In the genomic region with DNA sequence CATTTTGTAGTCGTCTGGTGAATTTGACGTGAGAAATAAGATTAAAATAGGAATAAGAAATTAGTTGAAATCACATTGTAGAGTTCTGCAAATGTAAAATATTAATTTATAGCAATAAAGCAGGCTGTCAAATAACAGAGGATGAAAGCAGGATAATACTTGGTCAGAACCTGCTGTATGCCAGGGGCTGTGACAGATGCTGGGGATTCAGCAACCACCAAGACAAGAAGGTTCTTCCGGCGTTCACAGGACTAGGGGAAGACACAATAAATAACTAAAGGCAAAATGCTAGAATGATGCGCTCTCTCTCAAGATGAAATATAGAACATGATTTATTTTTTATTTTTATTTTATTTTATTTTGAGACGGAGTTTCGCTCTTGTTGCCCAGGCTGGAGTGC, we compare ENCODE assay signal across 8 cellular contexts. TPM values are rescaled to one million over a fixed set of nuclear protein-coding genes. Genes with fewer than 3 reads are reported as not detected.
DNase-seq lines count a peak whose midpoint lies in the region; ATAC-seq and TF ChIP-seq lines count a peak whose summit lies in the region.

No MANE protein-coding gene starts in this region.

- H3K27me3 ChIP-seq in kidney epithelial cell (ENCODE audit: control insufficient read depth, insufficient read depth, low read length): no peaks in the 10 kb centered on the region

- H3K27ac Mint-ChIP-seq in activated naive CD4-positive, alpha-beta T cell treated with anti-CD3 and anti-CD28 coated beads for 36 hours: peak overlapping the region; percentile 95
- peak overlapping the region; percentile 92 to 94 for H3K27ac Mint-ChIP-seq in activated naive CD4-positive, alpha-beta T cell treated with anti-CD3 and anti-CD28 coated beads, Interleukin-2, amount 50 U/mL, for 72 hours
- no peak overlapping the region for H3K27ac Mint-ChIP-seq in type B pancreatic cell

- H3K27me3 Mint-ChIP-seq in activated naive CD4-positive, alpha-beta T cell treated with anti-CD3 and anti-CD28 coated beads for 36 hours (ENCODE audit: low read depth): no peaks in the 10 kb centered on the region
- peaks cover 6% of the 10 kb centered on the region for H3K27me3 Mint-ChIP-seq in type B pancreatic cell

- H3K4me3 Mint-ChIP-seq in activated naive CD4-positive, alpha-beta T cell treated with anti-CD3 and anti-CD28 coated beads for 36 hours: peak overlapping the region; percentile 90
- peak overlapping the region; percentile 31 for H3K4me3 Mint-ChIP-seq in type B pancreatic cell

- H3K36me3 ChIP-seq in kidney epithelial cell (ENCODE audit: control insufficient read depth, insufficient read depth, low read length): no peaks in the 10 kb centered on the region

- CTCF ChIA-PET in activated naive CD4-positive, alpha-beta T cell treated with anti-CD3 and anti-CD28 coated beads for 36 hours (lab: Charles Lee): no interaction called here

- no peaks in the 10 kb centered on the region for H3K9me3 Mint-ChIP-seq in activated naive CD4-positive, alpha-beta T cell treated with anti-CD3 and anti-CD28 coated beads for 36 hours
- no peaks in the 10 kb centered on the region for H3K9me3 Mint-ChIP-seq in activated naive CD4-positive, alpha-beta T cell treated with anti-CD3 and anti-CD28 coated beads, Interleukin-2, amount 50 U/mL, for 72 hours
- H3K9me3 Mint-ChIP-seq in type B pancreatic cell: peaks cover 4% of the 10 kb centered on the region

- H3K4me3 ChIP-seq in kidney epithelial cell (ENCODE audit: low read depth, low read length): peak overlapping the region; percentile 49

- intact Hi-C loops in activated naive CD4-positive, alpha-beta T cell treated with anti-CD3 and anti-CD28 coated beads for 36 hours (cut with micrococcal nuclease): no loop called here

- no peak for ATAC-seq in activated naive CD4-positive, alpha-beta T cell treated with anti-CD3 and anti-CD28 coated beads, Interleukin-2, amount 50 U/mL, for 72 hours
- no peak for ATAC-seq in GM18858 (IDR thresholded peaks at IDR 0.05; ENCODE audit: unreplicated experiment)

- peaks cover 36% of the 10 kb centered on the region for H3K4me1 Mint-ChIP-seq in activated naive CD4-positive, alpha-beta T cell treated with anti-CD3 and anti-CD28 coated beads for 36 hours (ENCODE audit: low read depth)
- no peaks in the 10 kb centered on the region for H3K4me1 Mint-ChIP-seq in type B pancreatic cell (ENCODE audit: unreplicated experiment)

- H3K36me3 Mint-ChIP-seq in activated naive CD4-positive, alpha-beta T cell treated with anti-CD3 and anti-CD28 coated beads for 36 hours (ENCODE audit: low read depth): no peaks in the 10 kb centered on the region
- H3K36me3 Mint-ChIP-seq in activated naive CD4-positive, alpha-beta T cell treated with anti-CD3 and anti-CD28 coated beads, Interleukin-2, amount 50 U/mL, for 72 hours: peaks cover 10 to 12% of the 10 kb centered on the region in 2 donors
- H3K36me3 Mint-ChIP-seq in type B pancreatic cell: no peaks in the 10 kb centered on the region

- TF ChIP-seq CTCF in kidney epithelial cell (IDR thresholded peaks at IDR 0.05; ENCODE audit: insufficient read depth, low read length, poor library complexity, severe bottlenecking) (no peak), type B pancreatic cell (conservative IDR thresholded peaks at IDR 0.05) (no peak)

- DNase-seq in activated naive CD4-positive, alpha-beta T cell treated with anti-CD3 and anti-CD28 coated beads for 36 hours: no peak
- no peak for DNase-seq in activated naive CD4-positive, alpha-beta T cell (lab: John Stamatoyannopoulos, UW)
- no peak for DNase-seq in activated naive CD4-positive, alpha-beta T cell treated with anti-CD3 and anti-CD28 coated beads, Interleukin-2, amount 50 U/mL, for 72 hours (ENCODE audit: low spot score in 2 of 2)
- DNase-seq in kidney epithelial cell (ENCODE audit: low read depth): no peak
- no peak for DNase-seq in type B pancreatic cell (ENCODE audit: extremely low spot score, unreplicated experiment)
- DNase-seq in ureter (ENCODE audit: low spot score): no peak
- DNase-seq in activated CD4-positive, alpha-beta T cell treated with anti-CD3 and anti-CD28 coated beads for 48 hours: no peak

RNA-seq across cellular contexts. Expression of a gene that starts 6.8 kb away (rescaled TPM):
- total RNA-seq in activated naive CD4-positive, alpha-beta T cell treated with anti-CD3 and anti-CD28 coated beads for 36 hours: 100 to 1,000 TPM; 373 to 397 TPM
- total RNA-seq in activated naive CD4-positive, alpha-beta T cell treated with anti-CD3 and anti-CD28 coated beads, Interleukin-2, amount 50 U/mL, for 72 hours: 100 to 1,000 TPM; 385 to 475 TPM
- total RNA-seq in kidney epithelial cell: 183 and 228 TPM in 2 replicates
- 206 and 279 TPM in 2 replicates for total RNA-seq in type B pancreatic cell (ENCODE audit: low replicate concordance)
- 271 TPM for total RNA-seq in ureter

RNA-seq across cellular contexts. Expression of a gene that starts 14.0 kb away (rescaled TPM):
- 10 to 100 TPM; 10.5 to 11.6 TPM for total RNA-seq in activated naive CD4-positive, alpha-beta T cell treated with anti-CD3 and anti-CD28 coated beads for 36 hours
- 10 to 100 TPM; 10.8 to 66.8 TPM for total RNA-seq in activated naive CD4-positive, alpha-beta T cell treated with anti-CD3 and anti-CD28 coated beads, Interleukin-2, amount 50 U/mL, for 72 hours
- total RNA-seq in kidney epithelial cell (4.6 and 5.6 TPM in 2 replicates), type B pancreatic cell (ENCODE audit: low replicate concordance) (0.39 and 3.8 TPM in 2 replicates), ureter (0.18 TPM)
